Comparison of ENCODE assay signal across 8 cellular contexts in genomic region chr15:56918907-56919707, GRCh38. TPM values are rescaled to one million over a fixed set of nuclear protein-coding genes. Genes with fewer than 3 reads are reported as not detected.
DNase-seq lines count a peak whose midpoint lies in the region; ATAC-seq, FAIRE-seq and TF ChIP-seq lines count a peak whose summit lies in the region.

No MANE protein-coding gene starts in this region.

- intact Hi-C loops in sigmoid colon (cut with DNase I), result loop anchor here (1.0 to 5.0 kb wide), 4 partner anchors 32 to 388 kb away; no protein-coding TSS in a partner anchor

- TF ChIP-seq POLR2A in sigmoid colon (IDR thresholded peaks at IDR 0.05), result no peak

- H3K79me2 ChIP-seq in astrocyte (ENCODE audit: insufficient read depth, low read length) (peaks cover 66% of the 10 kb centered on the region), hepatocyte (peaks cover 72% of the 10 kb centered on the region)

- H3K9ac ChIP-seq in astrocyte (ENCODE audit: low read length), result peak overlapping the region; percentile 96

- no peaks in the 10 kb centered on the region for H3K9me2 ChIP-seq in hepatocyte (replicated peaks; ENCODE audit: insufficient read depth)

- peaks cover 4% of the 10 kb centered on the region for H3K36me3 ChIP-seq in astrocyte (ENCODE audit: insufficient read depth, low read length)
- no peaks in the 10 kb centered on the region for H3K36me3 ChIP-seq in hepatocyte (replicated peaks; ENCODE audit: insufficient read depth, low read depth)
- peaks cover 0 to 14% (median 0%) of the 10 kb centered on the region in 4 donors for H3K36me3 ChIP-seq in sigmoid colon

- H4K20me1 ChIP-seq in astrocyte (ENCODE audit: insufficient read depth, low read length) (peaks cover 18% of the 10 kb centered on the region), hepatocyte (ENCODE audit: insufficient read depth, poor library complexity, severe bottlenecking) (peaks cover 13% of the 10 kb centered on the region)

- H3K27ac Mint-ChIP-seq in astrocyte (ENCODE audit: unreplicated experiment), result peak overlapping the region; percentile 26

- peak overlapping the region; percentile 79 for H3K4me3 ChIP-seq in astrocyte (ENCODE audit: insufficient read depth, low read depth, low read length)
- H3K4me3 ChIP-seq in hepatocyte, result peak overlapping the region; percentile 84
- H3K4me3 ChIP-seq in sigmoid colon, result peak overlapping the region; percentile 94 to 99 (median 98)

- H3K27me3 ChIP-seq in astrocyte (ENCODE audit: insufficient read depth, low read length) (no peaks in the 10 kb centered on the region), hepatocyte (no peaks in the 10 kb centered on the region), sigmoid colon (no peaks in the 10 kb centered on the region)

- H3K4me2 ChIP-seq in astrocyte (ENCODE audit: low read length) (peak overlapping the region; percentile 88), hepatocyte (peak overlapping the region; percentile 77)

- no peaks in the 10 kb centered on the region for H3K27me3 Mint-ChIP-seq in astrocyte (ENCODE audit: low read depth, unreplicated experiment)

- H3K36me3 Mint-ChIP-seq in astrocyte (ENCODE audit: low read depth, unreplicated experiment), result peaks cover 10% of the 10 kb centered on the region

- peaks cover 15% of the 10 kb centered on the region for H3K4me1 Mint-ChIP-seq in astrocyte (ENCODE audit: low read depth, unreplicated experiment)

- H3K4me1 ChIP-seq in astrocyte (ENCODE audit: insufficient read depth, low read length), result peaks cover 16% of the 10 kb centered on the region
- H3K4me1 ChIP-seq in hepatocyte (ENCODE audit: insufficient read depth), result peaks cover 35% of the 10 kb centered on the region
- peaks cover 0 to 56% (median 31%) of the 10 kb centered on the region in 4 donors for H3K4me1 ChIP-seq in sigmoid colon

- H3K9me3 Mint-ChIP-seq in astrocyte (ENCODE audit: unreplicated experiment), result no peaks in the 10 kb centered on the region

- H2AFZ ChIP-seq in astrocyte (ENCODE audit: low read depth, low read length), result peak overlapping the region; percentile 74
- peak overlapping the region; percentile 65 for H2AFZ ChIP-seq in hepatocyte

- under 1% methylated on average over 78 of the region's 114 CpGs for WGBS in hepatocyte (ENCODE audit: low lambda C conversion rate, missing lambda C conversion rate)
- WGBS in sigmoid colon, 2 donors, result 0% methylated on average over 114 of the region's 114 CpGs

- H3K4me3 Mint-ChIP-seq in astrocyte (ENCODE audit: unreplicated experiment), result peak overlapping the region; percentile 97

- peak; percentile 19 for ATAC-seq in GM19463 (IDR thresholded peaks at IDR 0.05; ENCODE audit: unreplicated experiment)

- peak overlapping the region; percentile 94 for H3K27ac ChIP-seq in astrocyte (ENCODE audit: low read depth, low read length)
- H3K27ac ChIP-seq in hepatocyte, result peak overlapping the region; percentile 99
- H3K27ac ChIP-seq in sigmoid colon, result peak overlapping the region; percentile 97 to 100 (median 98)

- TF ChIP-seq EP300 in sigmoid colon (IDR thresholded peaks at IDR 0.05), result no peak

- no peak for TF ChIP-seq CTCF in astrocyte (IDR thresholded peaks at IDR 0.05; ENCODE audit: insufficient read depth, low read depth, low read length)
- no peak for TF ChIP-seq CTCF in hepatocyte (IDR thresholded peaks at IDR 0.05; ENCODE audit: poor library complexity)
- TF ChIP-seq CTCF in sigmoid colon (IDR thresholded peaks at IDR 0.05), result no peak

- no peak for FAIRE-seq in astrocyte (lab: Jason Lieb, UNC)

- DNase-seq in COR-L47 (lab: John Stamatoyannopoulos, UW) (peak; percentile 36), HPDE6-E6E7 (ENCODE audit: extremely low spot score) (peak; percentile 47), T-helper 2 cell (peak; percentile 21 to 77 (median 38)), astrocyte (ENCODE audit: low read depth) (peak; percentile 65), hepatocyte (ENCODE audit: low spot score) (peak; percentile 76), sigmoid colon (peak; percentile 75), medulla oblongata (ENCODE audit: extremely low spot score) (no peak)

- H3K9me3 ChIP-seq in astrocyte (ENCODE audit: insufficient read depth, low read depth, low read length) (no peaks in the 10 kb centered on the region), hepatocyte (ENCODE audit: low read depth) (no peaks in the 10 kb centered on the region), sigmoid colon (no peaks in the 10 kb centered on the region)

RNA-seq across cellular contexts. Expression of gene TCF12, which starts 0.7 kb away (rescaled TPM):
- total RNA-seq in astrocyte, result 106 and 112 TPM in 2 replicates
- total RNA-seq in hepatocyte, result 86.6 and 93.2 TPM in 2 replicates
- polyA plus RNA-seq in hepatocyte, result 30.3 and 42.0 TPM in 2 replicates
- total RNA-seq in sigmoid colon, result 100 to 1,000 TPM in 2 of 4 donors, 10 to 100 TPM in 2; 77.8 to 147 (median 119) TPM
- 10 to 100 TPM; 13.2 to 21.8 (median 15.7) TPM for polyA plus RNA-seq in sigmoid colon
